In genomic region chr4:156100651-156101050, GRCh38 we compare ENCODE assay signal across 25 cellular contexts.
"Had no signal": no experiment of that assay in that cellular context is flagged by ENCODE, and none has a peak within 500 bp of the region (broad histone marks: within the 10 kb centered on the region; RNA-seq: fewer than 3 reads in every experiment).

No MANE protein-coding gene starts in this region.

- H3K27ac ChIP-seq: ascending aorta, breast epithelium had no signal

- H3K9me3 Mint-ChIP-seq: activated CD4-positive, alpha-beta memory T cell treated with anti-CD3 and anti-CD28 coated beads for 36 hours; activated CD4-positive, alpha-beta T cell treated with anti-CD3 and anti-CD28 coated beads, Interleukin-2, amount 10 ng/mL, durations not matched to agents 7 days and 5 days; activated naive CD4-positive, alpha-beta T cell treated with anti-CD3 and anti-CD28 coated beads, Interleukin-2, amount 50 U/mL, for 72 hours; activated T-cell treated with anti-CD3 and anti-CD28 coated beads, Interleukin-2, amount 50 U/mL, for 4 hours; T-helper 1 cell treated with Interleukin-12 subunit alpha and Interleukin-12 subunit beta and Interleukin-4 antibody, amounts not matched to agents 30 μg/mL and 1 μg/mL, for 36 hours had no signal

- H3K36me3 ChIP-seq: ascending aorta, breast epithelium had no signal

- DNase-seq: activated B cell treated with CpG ODN at 0.5 μM for 24 hours; activated CD4-positive, alpha-beta memory T cell treated with anti-CD3 and anti-CD28 coated beads for 36 hours; activated CD4-positive, alpha-beta T cell treated with anti-CD3 and anti-CD28 coated beads for 1 hour; activated CD4-positive, alpha-beta T cell treated with anti-CD3 and anti-CD28 coated beads, Interleukin-2, amount 10 ng/mL, durations not matched to agents 7 days and 5 days; activated CD8-positive, alpha-beta memory T cell treated with anti-CD3 and anti-CD28 coated beads for 24 hours; activated effector memory CD4-positive, alpha-beta T cell treated with anti-CD3 and anti-CD28 coated beads, Interleukin-2, amount 50 U/mL, for 16 hours; activated naive CD4-positive, alpha-beta T cell treated with Interleukin-2 at 50 U/mL for 16 hours; activated naive CD8-positive, alpha-beta T cell treated with anti-CD3 and anti-CD28 coated beads, Interleukin-2, amount 50 U/mL, for 24 hours; activated T-cell treated with anti-CD3 and anti-CD28 coated beads, Interleukin-2, amount 50 U/mL, for 4 hours; amniotic stem cell; caudate nucleus; KG1; NCI-H1092; NCI-H2029; NCI-H345; NCI-H510A; NCI-H526 treated with DMSO at 0.1 percent for 48 hours; NCI-H82; PC-3; SHP77 had no signal

- H3K4me3 Mint-ChIP-seq: activated B cell treated with CpG ODN at 0.5 μM for 24 hours; activated CD4-positive, alpha-beta memory T cell treated with anti-CD3 and anti-CD28 coated beads for 36 hours; activated CD4-positive, alpha-beta T cell treated with anti-CD3 and anti-CD28 coated beads, Interleukin-2, amount 10 ng/mL, durations not matched to agents 7 days and 5 days; activated naive CD8-positive, alpha-beta T cell treated with anti-CD3 and anti-CD28 coated beads, Interleukin-2, amount 50 U/mL, for 24 hours; activated T-cell treated with anti-CD3 and anti-CD28 coated beads, Interleukin-2, amount 50 U/mL, for 4 hours; T-helper 1 cell treated with Interleukin-12 subunit alpha and Interleukin-12 subunit beta and Interleukin-4 antibody, amounts not matched to agents 30 μg/mL and 1 μg/mL, for 36 hours had no signal

- ATAC-seq: activated naive CD4-positive, alpha-beta T cell treated with anti-CD3 and anti-CD28 coated beads, Interleukin-2, amount 50 U/mL, for 72 hours; activated naive CD8-positive, alpha-beta T cell treated with anti-CD3 and anti-CD28 coated beads, Interleukin-2, amount 50 U/mL, for 24 hours; activated T-cell treated with anti-CD3 and anti-CD28 coated beads, Interleukin-2, amount 50 U/mL, for 4 hours; PC-3 had no signal

- H3K9me3 ChIP-seq: ascending aorta, breast epithelium had no signal

- H3K4me1 ChIP-seq: ascending aorta, breast epithelium had no signal

- FAIRE-seq: RCC 7860 had no signal

- H3K27me3 ChIP-seq: ascending aorta, breast epithelium had no signal

- H3K4me1 Mint-ChIP-seq: activated B cell treated with CpG ODN at 0.5 μM for 24 hours; activated CD4-positive, alpha-beta T cell treated with anti-CD3 and anti-CD28 coated beads, Interleukin-2, amount 10 ng/mL, durations not matched to agents 7 days and 5 days; activated naive CD8-positive, alpha-beta T cell treated with anti-CD3 and anti-CD28 coated beads, Interleukin-2, amount 50 U/mL, for 24 hours had no signal

- H3K27me3 Mint-ChIP-seq: activated B cell treated with CpG ODN at 0.5 μM for 24 hours; activated CD4-positive, alpha-beta memory T cell treated with anti-CD3 and anti-CD28 coated beads for 36 hours; activated CD4-positive, alpha-beta T cell treated with anti-CD3 and anti-CD28 coated beads, Interleukin-2, amount 10 ng/mL, durations not matched to agents 7 days and 5 days; activated naive CD8-positive, alpha-beta T cell treated with anti-CD3 and anti-CD28 coated beads, Interleukin-2, amount 50 U/mL, for 24 hours had no signal

- H3K27ac Mint-ChIP-seq: activated B cell treated with CpG ODN at 0.5 μM for 24 hours; activated CD4-positive, alpha-beta memory T cell treated with anti-CD3 and anti-CD28 coated beads for 36 hours; activated CD4-positive, alpha-beta T cell treated with anti-CD3 and anti-CD28 coated beads, Interleukin-2, amount 10 ng/mL, durations not matched to agents 7 days and 5 days; activated naive CD4-positive, alpha-beta T cell treated with anti-CD3 and anti-CD28 coated beads, Interleukin-2, amount 50 U/mL, for 72 hours; activated naive CD8-positive, alpha-beta T cell treated with anti-CD3 and anti-CD28 coated beads, Interleukin-2, amount 50 U/mL, for 24 hours; T-helper 1 cell treated with Interleukin-12 subunit alpha and Interleukin-12 subunit beta and Interleukin-4 antibody, amounts not matched to agents 30 μg/mL and 1 μg/mL, for 36 hours had no signal

- H3K36me3 Mint-ChIP-seq: activated CD4-positive, alpha-beta memory T cell treated with anti-CD3 and anti-CD28 coated beads for 36 hours; activated naive CD4-positive, alpha-beta T cell treated with anti-CD3 and anti-CD28 coated beads, Interleukin-2, amount 50 U/mL, for 72 hours had no signal

- H3K4me3 ChIP-seq: ascending aorta, breast epithelium had no signal
